In genomic region chr1:207633226-207633625, GRCh38 we compare ENCODE assay signal across 20 cellular contexts. TPM values are rescaled to one million over a fixed set of nuclear protein-coding genes. Genes with fewer than 3 reads are reported as not detected.
A peak's percentile ranks its signal among the peaks of the same experiment; 100 is the strongest.
DNase-seq lines count a peak whose midpoint lies in the region; ATAC-seq, FAIRE-seq and TF ChIP-seq lines count a peak whose summit lies in the region.
"Had no signal": no experiment of that assay in that cellular context is flagged by ENCODE, and none has a peak within 500 bp of the region (broad histone marks: within the 10 kb centered on the region; RNA-seq: fewer than 3 reads in every experiment).

No MANE protein-coding gene starts in this region.

- H3K4me3 ChIP-seq in GM23338, result no peak overlapping the region
- H3K4me3 ChIP-seq in HUES64 (ENCODE audit: low read length), result 0 out of 2 replicates have a peak overlapping the region, but pooled peaks have one; percentile 7
- H3K4me3 ChIP-seq in H1 (ENCODE audit: extremely low read depth in 1 of 4, insufficient read depth in 2 of 4, low read depth in 3 of 4, low read length in 4 of 4), result peak overlapping the region in 1 of 4 experiments; percentile 23; a peak in 1 of 8 replicates
- no peak overlapping the region for H3K4me3 ChIP-seq in iPS-18a (ENCODE audit: low read length)
- H3K4me3 ChIP-seq: GM12878 had no signal

- no peaks in the 10 kb centered on the region for H3K9me2 ChIP-seq in GM23338 (ENCODE audit: insufficient read depth)

- no peaks in the 10 kb centered on the region; the same call in 1 of the 2 replicates for H3K23me2 ChIP-seq in H1 (ENCODE audit: low read depth, low read length)

- no peak for TF ChIP-seq RAD21 in H1 (IDR thresholded peaks at IDR 0.05 in 1 of 2, conservative IDR thresholded peaks at IDR 0.05 in 1 of 2; ENCODE audit: low read depth in 2 of 2, low read length in 2 of 2)

- no peaks in the 10 kb centered on the region for H3K79me1 ChIP-seq in H1 (ENCODE audit: low read depth, low read length)

- peaks cover 2% of the 10 kb centered on the region for H3K27me3 Mint-ChIP-seq in GM23338 (ENCODE audit: insufficient read depth, low read depth, poor library complexity)
- H3K27me3 Mint-ChIP-seq: B cell; CD4-positive, alpha-beta T cell; IgD-negative memory B cell had no signal

- TF ChIP-seq CTCF in GM23338 (conservative IDR thresholded peaks at IDR 0.05; ENCODE audit: low read depth in 2 of 2) (no peak), H1 (IDR thresholded peaks at IDR 0.05; ENCODE audit: control extremely low read depth in 1 of 3, insufficient read depth in 1 of 3, low read depth in 1 of 3, low read length in 3 of 3) (no peak)

- H3K4me1 ChIP-seq in GM23338 (ENCODE audit: insufficient read depth) (peaks cover 44% of the 10 kb centered on the region), HUES64 (ENCODE audit: insufficient read depth, low read length) (peaks cover 52% of the 10 kb centered on the region), H1 (replicated peaks in 1 of 4; ENCODE audit: control insufficient read depth in 3 of 4, insufficient read depth in 4 of 4, low read length in 3 of 4) (peaks cover 0 to 13% (median 3%) of the 10 kb centered on the region in 4 experiments; a peak in 6 of 7 replicates), iPS-18a (ENCODE audit: control insufficient read depth, low read depth, low read length) (peaks cover 52% of the 10 kb centered on the region)

- POLR2A ChIA-PET in H1 (lab: Charles Lee; ENCODE audit: partially characterized antibody), result interaction anchor here (1.4 to 2.4 kb wide), 3 partner anchors 13 to 179 kb away, joined by 3 to 7 read pairs (median 4); partner anchors contain the start of gene CR2

- no peak overlapping the region for H4K91ac ChIP-seq in H1 (replicated peaks; ENCODE audit: insufficient read length, low read length)

- H4K8ac ChIP-seq in H1 (ENCODE audit: extremely low read depth, insufficient read depth, low read length), result no peak overlapping the region

- FAIRE-seq in H1 (lab: Jason Lieb, UNC), result no peak
- FAIRE-seq: A204.1, GM12878, H54 had no signal

- H3K27ac ChIP-seq in GM23338 (ENCODE audit: low read depth) (peak overlapping the region; percentile 99), HUES64 (ENCODE audit: low read depth, low read length) (peak overlapping the region; percentile 94), H1 (ENCODE audit: low read depth, low read length) (peak overlapping the region; percentile 69; the same call in 1 of the 2 replicates), iPS-18a (ENCODE audit: low read length) (peak overlapping the region; percentile 91)
- H3K27ac ChIP-seq: KMS-11 had no signal

- H4K5ac ChIP-seq in H1 (ENCODE audit: insufficient read length, low read depth, low read length), result peak overlapping the region; percentile 98

- H2BK5ac ChIP-seq in H1 (ENCODE audit: low read depth, low read length), result peak overlapping the region; percentile 98; the same call in 1 of the 2 replicates

- H3K27me3 ChIP-seq in GM23338 (ENCODE audit: insufficient read depth), result no peaks in the 10 kb centered on the region
- H3K27me3 ChIP-seq in HUES64 (ENCODE audit: insufficient read depth, low read length), result no peaks in the 10 kb centered on the region
- no peaks in the 10 kb centered on the region for H3K27me3 ChIP-seq in H1 (replicated peaks in 1 of 4; ENCODE audit: control insufficient read depth in 3 of 4, extremely low read depth in 1 of 4, insufficient read depth in 3 of 4, low read length in 3 of 4)
- no peaks in the 10 kb centered on the region for H3K27me3 ChIP-seq in iPS-18a (ENCODE audit: control insufficient read depth, insufficient read depth, low read length)

- H3K4me2 ChIP-seq in GM23338 (peak overlapping the region; percentile 18; the same call in 1 of the 2 replicates), H1 (ENCODE audit: insufficient read depth in 1 of 2, low read depth in 2 of 2, low read length in 2 of 2) (0 out of 4 replicates have a peak overlapping the region, but pooled peaks of 1 of the 2 experiments have one; percentile 27)
- H3K4me2 ChIP-seq: KMS-11 had no signal

- H3K9ac ChIP-seq in HUES64 (ENCODE audit: low read depth, low read length), result peak overlapping the region; percentile 68
- H3K9ac ChIP-seq in H1 (replicated peaks in 1 of 4; ENCODE audit: extremely low read depth in 1 of 4, low read depth in 3 of 4, low read length in 3 of 4), result no peak overlapping the region; a peak in 1 of 7 replicates
- peak overlapping the region; percentile 38 for H3K9ac ChIP-seq in iPS-18a (ENCODE audit: low read length)
- H3K9ac ChIP-seq: KMS-11 had no signal

- peaks cover 59% of the 10 kb centered on the region for H3K4me1 Mint-ChIP-seq in GM23338
- H3K4me1 Mint-ChIP-seq: B cell had no signal

- H4K20me1 ChIP-seq in GM23338 (replicated peaks; ENCODE audit: insufficient read depth), result no peaks in the 10 kb centered on the region
- no peaks in the 10 kb centered on the region for H4K20me1 ChIP-seq in H1 (replicated peaks in 1 of 2; ENCODE audit: control insufficient read depth in 1 of 2, insufficient read depth in 2 of 2, low read length in 2 of 2)

- H3F3A ChIP-seq in GM23338 (replicated peaks; ENCODE audit: low read depth), result no peaks in the 10 kb centered on the region

- 0 out of 3 replicates have a peak overlapping the region, but pooled peaks have one; percentile 17 for H3K4me3 Mint-ChIP-seq in GM23338
- H3K4me3 Mint-ChIP-seq: B cell; CD4-positive, alpha-beta T cell; IgD-negative memory B cell had no signal

- no peak overlapping the region for H3K18ac ChIP-seq in H1 (ENCODE audit: extremely low read depth, low read length)

- no peak overlapping the region for H2BK20ac ChIP-seq in H1 (ENCODE audit: low read length)

- no peak overlapping the region for H3K4ac ChIP-seq in H1 (replicated peaks; ENCODE audit: insufficient read length, low read depth, low read length)

- H2AK5ac ChIP-seq in H1 (ENCODE audit: low read depth, low read length), result no peak overlapping the region

- TF ChIP-seq EP300 in H1 (IDR thresholded peaks at IDR 0.05; ENCODE audit: borderline replicate concordance in 1 of 2, low read depth in 2 of 2, low read length in 2 of 2), result no peak

- peak overlapping the region; percentile 96 for H3K27ac Mint-ChIP-seq in GM23338
- H3K27ac Mint-ChIP-seq: B cell; CD4-positive, alpha-beta T cell; IgD-negative memory B cell had no signal

- H3K23ac ChIP-seq in H1 (ENCODE audit: insufficient read length), result no peak overlapping the region

- no peak overlapping the region for H3K14ac ChIP-seq in H1 (ENCODE audit: insufficient read length)

- H3K36me3 ChIP-seq in GM23338 (ENCODE audit: insufficient read depth), result no peaks in the 10 kb centered on the region
- no peaks in the 10 kb centered on the region for H3K36me3 ChIP-seq in HUES64 (ENCODE audit: insufficient read depth, low read length)
- no peaks in the 10 kb centered on the region for H3K36me3 ChIP-seq in H1 (ENCODE audit: control insufficient read depth in 2 of 4, insufficient read depth in 4 of 4, low read length in 3 of 4)
- H3K36me3 ChIP-seq in iPS-18a (ENCODE audit: control insufficient read depth, low read depth, low read length), result no peaks in the 10 kb centered on the region

- H2BK12ac ChIP-seq in H1 (ENCODE audit: low read depth, low read length), result no peak overlapping the region; the same call in 1 of the 2 replicates

- H3K9me3 ChIP-seq in HUES64 (ENCODE audit: insufficient read depth, low read depth, low read length), result no peaks in the 10 kb centered on the region
- H3K9me3 ChIP-seq in H1 (ENCODE audit: insufficient read depth in 2 of 2, low read depth in 1 of 2, low read length in 1 of 2), result no peaks in the 10 kb centered on the region
- no peaks in the 10 kb centered on the region for H3K9me3 ChIP-seq in iPS-18a (ENCODE audit: control insufficient read depth, low read depth, low read length)

- TF ChIP-seq POLR2A in H1 (IDR thresholded peaks at IDR 0.05; ENCODE audit: control extremely low read depth in 1 of 2, low read depth in 2 of 2, low read length in 2 of 2), result no peak

- no peaks in the 10 kb centered on the region for H3K36me3 Mint-ChIP-seq in GM23338 (ENCODE audit: low read depth)

- peak overlapping the region; percentile 30 for H3K56ac ChIP-seq in H1 (replicated peaks; ENCODE audit: insufficient read length, low read depth, low read length)

- no peaks in the 10 kb centered on the region for H3K9me3 Mint-ChIP-seq in GM23338
- H3K9me3 Mint-ChIP-seq: CD4-positive, alpha-beta T cell; IgD-negative memory B cell had no signal

- H3K79me2 ChIP-seq in GM23338 (replicated peaks; ENCODE audit: insufficient read depth) (no peaks in the 10 kb centered on the region), H1 (ENCODE audit: control insufficient read depth in 1 of 2, insufficient read depth in 2 of 2, low read length in 2 of 2) (no peaks in the 10 kb centered on the region)

- CTCF ChIA-PET in H1 (lab: Charles Lee; ENCODE audit: partially characterized antibody), result interaction anchor here (0.6 to 0.8 kb wide), 2 partner anchors 10 to 13 kb away, joined by 4 to 5 read pairs; no protein-coding TSS in a partner anchor

- DNase-seq in GM23338 (ENCODE audit: low spot score) (no peak), H1 (ENCODE audit: low read depth in 1 of 2, low spot score in 2 of 2) (no peak), NCI-H1694 treated with DMSO at 0.1 percent for 48 hours (lab: John Stamatoyannopoulos, UW) (no peak)
- DNase-seq in activated T-cell treated with anti-CD3 and anti-CD28 coated beads, Interleukin-2, amount 50 U/mL, for 1 hour, result no peak
- DNase-seq: C1 segment of cervical spinal cord; Calu3; CD4-positive, alpha-beta T cell; DMS 273 treated with DMSO at 0.1 percent for 48 hours had no signal

- H2BK15ac ChIP-seq in H1 (ENCODE audit: low read length), result no peak overlapping the region

- ATAC-seq in GM23338, result no peak
- ATAC-seq in GM21447 (IDR thresholded peaks at IDR 0.05; ENCODE audit: unreplicated experiment), result no peak
- ATAC-seq in GM18498 (IDR thresholded peaks at IDR 0.05; ENCODE audit: unreplicated experiment), result no peak
- ATAC-seq: GM12878 had no signal

- H2AFZ ChIP-seq in GM23338 (no peak overlapping the region), H1 (ENCODE audit: low read length) (no peak overlapping the region)

- peak overlapping the region; percentile 99 for H2BK120ac ChIP-seq in H1 (replicated peaks; ENCODE audit: low read depth, low read length)

TF ChIP-seq in H1, 55 proteins besides CTCF, POLR2A, EP300 and RAD21 (continues in another document):
- TF ChIP-seq BCL11A (IDR thresholded peaks at IDR 0.05; ENCODE audit: low read depth in 2 of 2, low read length in 2 of 2), result no peak

RNA-seq across cellular contexts. Expression of gene CR1L, which starts 11.7 kb away (rescaled TPM):
- 2.9 and 5.8 TPM in 2 replicates for total RNA-seq in GM23338 (2014; rRNA removed; shearing (Covaris generic))
- polyA plus RNA-seq in GM23338 (2016; fragmentation: Nextera tagmentation; extraction: Ambion mirVana), result 13.4 and 21.4 TPM in 2 replicates
- polyA plus RNA-seq in HUES64 (2013, experiment 1 of 2), result 1.9 TPM
- 2.3 TPM for polyA plus RNA-seq in HUES64 (2013, experiment 2 of 2)
- not detected in 2 replicates for total RNA-seq in H1 (2021; fragmentation: NEBNext Ultra II Directional; extraction: Animal tissue kit (Norgen Biotek cat#: 25700))
- 0.19 and 0.39 TPM in 2 replicates for polyA plus RNA-seq in H1 (2011; rRNA removed)
- 0.37 TPM for polyA plus RNA-seq in H1 (2011; cell fraction: cytosol; rRNA removed)
- polyA plus RNA-seq in H1 (2011; cell fraction: nucleus; rRNA removed), result 0.40 TPM
- polyA plus RNA-seq in H1 (2012, experiment 1 of 2), result 0.32 TPM in 1 of 4 replicates, not detected in the others
- polyA plus RNA-seq in H1 (2012, experiment 2 of 2), result not detected
- 0.22 TPM for polyA plus RNA-seq in H1 (2013, experiment 1 of 2)
- 0.46 TPM for polyA plus RNA-seq in H1 (2013, experiment 2 of 2)
- polyA minus RNA-seq in H1 (2011; rRNA and poly(A)+ RNA removed), result 0.09 TPM in 1 of 2 replicates, not detected in the other
- polyA minus RNA-seq in H1 (2011; cell fraction: cytosol; rRNA and poly(A)+ RNA removed), result not detected
- not detected for polyA minus RNA-seq in H1 (2011; cell fraction: nucleus; rRNA and poly(A)+ RNA removed)
- total RNA-seq: Calu3; CD4-positive, alpha-beta T cell; G401; GM12878; HT1080 had no signal
- polyA plus RNA-seq: IgD-negative memory B cell had no signal

Comparison
In these comparisons a context has a peak if more than half of its experiments do, and no peak if none do; other contexts are left out.
1. H3K9ac ChIP-seq: peak in HUES64 (single experiment) and iPS-18a (single experiment); none in H1 (0 of 4).
2. Peak in every context shown above with its lines, with median percentiles within 50 percentile points of each other: H3K27ac ChIP-seq.